In genomic region chrX:150546711-150547153, GRCh38 we compare ENCODE assay signal across 9 cellular contexts. TPM values are rescaled to one million over a fixed set of nuclear protein-coding genes. Genes with fewer than 3 reads are reported as not detected.
A peak's percentile ranks its signal among the peaks of the same experiment; 100 is the strongest.
DNase-seq lines count a peak whose midpoint lies in the region; ATAC-seq, FAIRE-seq and TF ChIP-seq lines count a peak whose summit lies in the region.
"Had no signal": no experiment of that assay in that cellular context is flagged by ENCODE, and none has a peak within 500 bp of the region (broad histone marks: within the 10 kb centered on the region; RNA-seq: fewer than 3 reads in every experiment).

No MANE protein-coding gene starts in this region.

- H3K9me3 ChIP-seq in thyroid gland (no peaks in the 10 kb centered on the region), small intestine (ENCODE audit: control insufficient read depth, low read depth) (no peaks in the 10 kb centered on the region)

- no peaks in the 10 kb centered on the region for H3K9me3 Mint-ChIP-seq in activated naive CD8-positive, alpha-beta T cell treated with anti-CD3 and anti-CD28 coated beads for 36 hours
- no peaks in the 10 kb centered on the region for H3K9me3 Mint-ChIP-seq in memory B cell

- H3K27me3 Mint-ChIP-seq in activated naive CD8-positive, alpha-beta T cell treated with anti-CD3 and anti-CD28 coated beads for 36 hours, result no peaks in the 10 kb centered on the region
- H3K27me3 Mint-ChIP-seq in memory B cell, result no peaks in the 10 kb centered on the region

- peaks cover 9 to 35% of the 10 kb centered on the region in 2 donors for H3K4me1 ChIP-seq in thyroid gland
- no peaks in the 10 kb centered on the region for H3K4me1 ChIP-seq in small intestine (ENCODE audit: control insufficient read depth in 2 of 2, insufficient read depth in 1 of 2, low read depth in 1 of 2, low read length in 1 of 2)

- peaks cover 23% of the 10 kb centered on the region for H3K4me1 Mint-ChIP-seq in activated naive CD8-positive, alpha-beta T cell treated with anti-CD3 and anti-CD28 coated beads for 36 hours
- peaks cover 23% of the 10 kb centered on the region for H3K4me1 Mint-ChIP-seq in memory B cell

- H3K4me3 Mint-ChIP-seq in activated naive CD8-positive, alpha-beta T cell treated with anti-CD3 and anti-CD28 coated beads for 36 hours, result peak overlapping the region; percentile 25
- peak overlapping the region; percentile 49 for H3K4me3 Mint-ChIP-seq in memory B cell

- H3K27ac Mint-ChIP-seq in activated naive CD8-positive, alpha-beta T cell treated with anti-CD3 and anti-CD28 coated beads for 36 hours, result peak overlapping the region; percentile 62
- peak overlapping the region; percentile 58 for H3K27ac Mint-ChIP-seq in memory B cell

- WGBS in thyroid gland, 2 donors, result 4 to 27% methylated on average over 4 to 9 of the region's 9 CpGs
- whole genome bisulfite sequencing in small intestine, 3 donors, result 46 to 69% (median 49%) methylated on average over 9 of the region's 9 CpGs

- no peak for TF ChIP-seq CTCF in thyroid gland (IDR thresholded peaks at IDR 0.05)

- TF ChIP-seq POLR2A in thyroid gland (IDR thresholded peaks at IDR 0.05), result peak in 1 of 2 donors; percentile 11

- ATAC-seq in memory B cell (ENCODE audit: low read depth), result no peak
- ATAC-seq in HG02642 (IDR thresholded peaks at IDR 0.05; ENCODE audit: poor library complexity, unreplicated experiment), result no peak
- ATAC-seq in GM18907 (IDR thresholded peaks at IDR 0.05; ENCODE audit: unreplicated experiment), result no peak

- FAIRE-seq in small intestine (lab: Jason Lieb, UNC), result no peak

- no peaks in the 10 kb centered on the region for H3K36me3 Mint-ChIP-seq in activated naive CD8-positive, alpha-beta T cell treated with anti-CD3 and anti-CD28 coated beads for 36 hours
- H3K36me3 Mint-ChIP-seq in memory B cell, result no peaks in the 10 kb centered on the region

- H3K27ac ChIP-seq in thyroid gland, result peak overlapping the region; percentile 78 to 92 (median 85)
- H3K27ac ChIP-seq in small intestine (ENCODE audit: low read depth in 1 of 2, low read length in 1 of 2), result peak overlapping the region in 1 of 2 donors; percentile 69
- H3K27ac ChIP-seq: brain microvascular endothelial cell had no signal

- H3K4me3 ChIP-seq in thyroid gland (replicated peaks in 1 of 3) (no peak overlapping the region), small intestine (ENCODE audit: low read depth in 1 of 2, low read length in 2 of 2) (no peak overlapping the region)

- peak; percentile 15 to 17 for DNase-seq in activated CD4-positive, alpha-beta T cell treated with anti-CD3 and anti-CD28 coated beads for 4 hours
- DNase-seq in activated CD4-positive, alpha-beta T cell treated with anti-CD3 and anti-CD28 coated beads for 1 hour, result no peak
- DNase-seq in activated naive CD8-positive, alpha-beta T cell treated with anti-CD3 and anti-CD28 coated beads for 36 hours, result peak; percentile 19
- DNase-seq in memory B cell (ENCODE audit: low spot score in 2 of 2), result no peak
- peak; percentile 82 to 83 for DNase-seq in thyroid gland
- no peak for DNase-seq in small intestine

- H3K36me3 ChIP-seq in thyroid gland (no peaks in the 10 kb centered on the region), small intestine (ENCODE audit: control insufficient read depth in 2 of 2, insufficient read depth in 2 of 2, low read length in 2 of 2) (no peaks in the 10 kb centered on the region)
- H3K36me3 ChIP-seq: brain microvascular endothelial cell had no signal

- intact Hi-C loops in thyroid gland (cut with DNase I), result no loop called here

- H3K27me3 ChIP-seq in thyroid gland, result no peaks in the 10 kb centered on the region
- H3K27me3 ChIP-seq in small intestine (ENCODE audit: control insufficient read depth in 2 of 2, insufficient read depth in 2 of 2, low read length in 2 of 2), result no peaks in the 10 kb centered on the region
- H3K27me3 ChIP-seq: brain microvascular endothelial cell had no signal

RNA-seq across cellular contexts. Expression of gene MTM1, which starts 21.7 kb away (rescaled TPM):
- total RNA-seq in activated naive CD8-positive, alpha-beta T cell treated with anti-CD3 and anti-CD28 coated beads for 36 hours, result 10 to 100 TPM; 11.6 to 12.8 TPM
- 10 to 100 TPM; 16.3 to 50.0 (median 22.8) TPM for total RNA-seq in thyroid gland
- 10 to 100 TPM in 2 of 3 donors, 1 to 10 TPM in 1; 7.1 to 13.2 (median 10.5) TPM for polyA plus RNA-seq in small intestine

Comparison
In these comparisons a context has a peak if more than half of its experiments do, and no peak if none do; other contexts are left out.
1. DNase-seq: peak in activated CD4-positive, alpha-beta T cell treated with anti-CD3 and anti-CD28 coated beads for 4 hours (2 of 2), activated naive CD8-positive, alpha-beta T cell treated with anti-CD3 and anti-CD28 coated beads for 36 hours (single experiment) and thyroid gland (2 of 2); none in activated CD4-positive, alpha-beta T cell treated with anti-CD3 and anti-CD28 coated beads for 1 hour (single experiment), memory B cell (0 of 2) and small intestine (single experiment).